1 cellular context compared by ENCODE assay signal in the genomic region with DNA sequence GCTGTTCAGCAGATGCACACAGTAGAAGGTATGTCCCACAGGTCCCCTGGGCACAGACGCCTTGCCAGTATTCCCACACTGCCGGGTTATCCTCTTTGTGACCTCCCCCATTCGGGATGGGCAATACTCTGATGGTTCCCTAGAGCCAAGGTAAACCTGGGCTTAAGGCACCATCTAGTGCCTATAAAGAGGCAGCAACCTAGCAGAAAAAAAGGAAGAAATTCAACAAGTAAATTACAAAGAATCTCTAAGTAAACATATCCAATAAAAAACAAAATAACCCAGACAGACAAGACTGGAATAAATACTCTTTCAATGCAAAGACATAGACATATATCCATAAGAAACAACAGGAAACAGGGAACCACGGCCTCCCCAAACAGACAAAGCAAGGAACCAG.
TF ChIP-seq lines count a peak whose summit lies in the region.

No MANE protein-coding gene starts in this region.

TF ChIP-seq in neural cell, 6 proteins besides CTCF, POLR2A, EP300 and RAD21 (continued from another document):
- TF ChIP-seq, protein P1, sequence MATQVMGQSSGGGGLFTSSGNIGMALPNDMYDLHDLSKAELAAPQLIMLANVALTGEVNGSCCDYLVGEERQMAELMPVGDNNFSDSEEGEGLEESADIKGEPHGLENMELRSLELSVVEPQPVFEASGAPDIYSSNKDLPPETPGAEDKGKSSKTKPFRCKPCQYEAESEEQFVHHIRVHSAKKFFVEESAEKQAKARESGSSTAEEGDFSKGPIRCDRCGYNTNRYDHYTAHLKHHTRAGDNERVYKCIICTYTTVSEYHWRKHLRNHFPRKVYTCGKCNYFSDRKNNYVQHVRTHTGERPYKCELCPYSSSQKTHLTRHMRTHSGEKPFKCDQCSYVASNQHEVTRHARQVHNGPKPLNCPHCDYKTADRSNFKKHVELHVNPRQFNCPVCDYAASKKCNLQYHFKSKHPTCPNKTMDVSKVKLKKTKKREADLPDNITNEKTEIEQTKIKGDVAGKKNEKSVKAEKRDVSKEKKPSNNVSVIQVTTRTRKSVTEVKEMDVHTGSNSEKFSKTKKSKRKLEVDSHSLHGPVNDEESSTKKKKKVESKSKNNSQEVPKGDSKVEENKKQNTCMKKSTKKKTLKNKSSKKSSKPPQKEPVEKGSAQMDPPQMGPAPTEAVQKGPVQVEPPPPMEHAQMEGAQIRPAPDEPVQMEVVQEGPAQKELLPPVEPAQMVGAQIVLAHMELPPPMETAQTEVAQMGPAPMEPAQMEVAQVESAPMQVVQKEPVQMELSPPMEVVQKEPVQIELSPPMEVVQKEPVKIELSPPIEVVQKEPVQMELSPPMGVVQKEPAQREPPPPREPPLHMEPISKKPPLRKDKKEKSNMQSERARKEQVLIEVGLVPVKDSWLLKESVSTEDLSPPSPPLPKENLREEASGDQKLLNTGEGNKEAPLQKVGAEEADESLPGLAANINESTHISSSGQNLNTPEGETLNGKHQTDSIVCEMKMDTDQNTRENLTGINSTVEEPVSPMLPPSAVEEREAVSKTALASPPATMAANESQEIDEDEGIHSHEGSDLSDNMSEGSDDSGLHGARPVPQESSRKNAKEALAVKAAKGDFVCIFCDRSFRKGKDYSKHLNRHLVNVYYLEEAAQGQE (IDR thresholded peaks at IDR 0.05; ENCODE audit: borderline replicate concordance), result no peak
- no peak for TF ChIP-seq SMC3 (conservative IDR thresholded peaks at IDR 0.05; ENCODE audit: poor library complexity)
- no peak for TF ChIP-seq TAF1 (IDR thresholded peaks at IDR 0.05; ENCODE audit: low read depth)
- no peak for TF ChIP-seq EZH2 (IDR thresholded peaks at IDR 0.05; ENCODE audit: borderline replicate concordance, insufficient read depth, low read length, poor library complexity, severe bottlenecking)
- TF ChIP-seq POLR2AphosphoS5 (IDR thresholded peaks at IDR 0.05), result no peak
